ENCODE assay signal across 8 cellular contexts in genomic region chr6:30554962-30555361, GRCh38. TPM values are rescaled to one million over a fixed set of nuclear protein-coding genes. Genes with fewer than 3 reads are reported as not detected.
DNase-seq lines count a peak whose midpoint lies in the region; ATAC-seq and TF ChIP-seq lines count a peak whose summit lies in the region.

No MANE protein-coding gene starts in this region.

- intact Hi-C loops in heart left ventricle (cut with DNase I) (loop anchor here in 4 of 10 donors (5.0 to 10.0 kb wide), 4 partner anchors 42 to 170 kb away; partner anchors contain the start of gene TUBB (in 2 of the 4)), left cardiac atrium (cut with DNase I) (no loop called here), breast epithelium (cut with DNase I; ENCODE audit: low total_unique reads) (loop anchor here (5.0 kb wide), 1 partner anchor 167 kb away; the partner anchor contains the start of gene TUBB)

- peaks cover 43% of the 10 kb centered on the region for H3K79me1 ChIP-seq in mesenchymal stem cell (replicated peaks; ENCODE audit: low read length, poor library complexity, severe bottlenecking)

- no peak overlapping the region for H2BK5ac ChIP-seq in mesenchymal stem cell (ENCODE audit: low read depth, low read length, poor library complexity, severe bottlenecking)

- peaks cover 0 to 30% (median 17%) of the 10 kb centered on the region in 12 donors for H3K4me1 ChIP-seq in heart left ventricle
- H3K4me1 ChIP-seq in breast epithelium: peaks cover 4 to 15% of the 10 kb centered on the region in 2 donors
- H3K4me1 ChIP-seq in mesenchymal stem cell (ENCODE audit: control insufficient read depth, insufficient read depth, low read depth, low read length): peaks cover 4% of the 10 kb centered on the region
- H3K4me1 ChIP-seq in urinary bladder (ENCODE audit: insufficient read depth): peaks cover 1% of the 10 kb centered on the region

- no peak overlapping the region for H3K14ac ChIP-seq in mesenchymal stem cell (ENCODE audit: low read length in 2 of 2)

- 46 to 48% (median 47%) methylated on average over 8 of the region's 8 CpGs for WGBS in heart left ventricle, 4 donors
- 52% methylated on average over 8 of the region's 8 CpGs for WGBS in mesenchymal stem cell
- 31% methylated on average over 8 of the region's 8 CpGs for WGBS in urinary bladder

- H3K9ac ChIP-seq in mesenchymal stem cell (ENCODE audit: low read length): peak overlapping the region; percentile 96

- H2BK120ac ChIP-seq in mesenchymal stem cell (ENCODE audit: low read depth, low read length): no peak overlapping the region

- H3K27ac ChIP-seq in heart left ventricle (peak overlapping the region; percentile 95 to 99 (median 98)), breast epithelium (peak overlapping the region; percentile 97 to 100), mesenchymal stem cell (ENCODE audit: low read length, poor library complexity, severe bottlenecking) (peak overlapping the region; percentile 75), urinary bladder (ENCODE audit: low read depth) (peak overlapping the region; percentile 94)

- peak overlapping the region in 1 of 2 experiments; percentile 99 for H3K18ac ChIP-seq in mesenchymal stem cell (ENCODE audit: low read depth in 1 of 2, low read length in 2 of 2)

- no peak overlapping the region for H4K8ac ChIP-seq in mesenchymal stem cell (ENCODE audit: low read length)

- TF ChIP-seq POLR2A in heart left ventricle (IDR thresholded peaks at IDR 0.05): no peak
- no peak for TF ChIP-seq POLR2A in breast epithelium (IDR thresholded peaks at IDR 0.05)

- H3K9me3 ChIP-seq in heart left ventricle (no peaks in the 10 kb centered on the region), breast epithelium (no peaks in the 10 kb centered on the region), mesenchymal stem cell (ENCODE audit: control insufficient read depth, low read length) (no peaks in the 10 kb centered on the region)

- H3K27me3 ChIP-seq in heart left ventricle (no peaks in the 10 kb centered on the region), breast epithelium (no peaks in the 10 kb centered on the region), mesenchymal stem cell (ENCODE audit: control insufficient read depth in 1 of 2, insufficient read depth in 1 of 2, low read length in 2 of 2) (no peaks in the 10 kb centered on the region)

- H3K4me3 ChIP-seq in heart left ventricle (peak overlapping the region; percentile 73 to 99 (median 90)), breast epithelium (peak overlapping the region; percentile 72 to 98 (median 91)), mesenchymal stem cell (ENCODE audit: insufficient read depth in 1 of 2, low read depth in 1 of 2, low read length in 2 of 2) (peak overlapping the region; percentile 83 to 95), urinary bladder (ENCODE audit: low read depth, low read length) (peak overlapping the region; percentile 74)

- H4K91ac ChIP-seq in mesenchymal stem cell (ENCODE audit: low read length): no peak overlapping the region

- peak overlapping the region in 1 of 2 experiments; percentile 89 for H3K4ac ChIP-seq in mesenchymal stem cell (ENCODE audit: low read depth in 1 of 2, low read length in 2 of 2)

- DNase-seq in heart left ventricle: no peak
- DNase-seq in left cardiac atrium: no peak
- DNase-seq in breast epithelium (ENCODE audit: low spot score in 2 of 2): no peak
- DNase-seq in mesenchymal stem cell: no peak
- no peak for DNase-seq in T1000 (lab: John Stamatoyannopoulos, UW)

- no peak for ATAC-seq in heart left ventricle
- no peak for ATAC-seq in left cardiac atrium
- no peak for ATAC-seq in GM18502 (IDR thresholded peaks at IDR 0.05; ENCODE audit: poor library complexity, unreplicated experiment)
- ATAC-seq in GM21381 (IDR thresholded peaks at IDR 0.05; ENCODE audit: unreplicated experiment): no peak

- H2AFZ ChIP-seq in mesenchymal stem cell (ENCODE audit: low read depth, low read length): no peak overlapping the region

- H3K36me3 ChIP-seq in heart left ventricle (peaks cover 0 to 54% (median 43%) of the 10 kb centered on the region in 9 donors), breast epithelium (peaks cover 3% of the 10 kb centered on the region), mesenchymal stem cell (ENCODE audit: control insufficient read depth in 1 of 2, insufficient read depth in 2 of 2, low read depth in 1 of 2, low read length in 2 of 2) (peaks cover 32 to 57% of the 10 kb centered on the region in 2 experiments), urinary bladder (ENCODE audit: insufficient read depth) (no peaks in the 10 kb centered on the region)

- peak overlapping the region; percentile 92 for H3K4me2 ChIP-seq in mesenchymal stem cell (ENCODE audit: low read length, poor library complexity, severe bottlenecking)

- TF ChIP-seq CTCF in heart left ventricle (IDR thresholded peaks at IDR 0.05) (no peak), breast epithelium (IDR thresholded peaks at IDR 0.05) (no peak)

- H2AK5ac ChIP-seq in mesenchymal stem cell (ENCODE audit: low read length, severe bottlenecking): no peak overlapping the region

- H3K23ac ChIP-seq in mesenchymal stem cell (ENCODE audit: low read length in 2 of 2): no peak overlapping the region

- H2BK12ac ChIP-seq in mesenchymal stem cell (ENCODE audit: low read length in 2 of 2): no peak overlapping the region

- no peak overlapping the region for H2BK15ac ChIP-seq in mesenchymal stem cell (ENCODE audit: low read depth, poor library complexity, severe bottlenecking)

RNA-seq across cellular contexts. Expression of gene GNL1, which starts 1.3 kb away (rescaled TPM):
- total RNA-seq in heart left ventricle: 10 to 100 TPM in 8 of 9 donors, 1 to 10 TPM in 1; 9.1 to 32.4 (median 17.4) TPM
- 10 to 100 TPM; 17.7 to 33.5 TPM for polyA plus RNA-seq in heart left ventricle
- total RNA-seq in left cardiac atrium: 10 to 100 TPM; 25.7 to 32.1 TPM
- total RNA-seq in breast epithelium: 10 to 100 TPM; 39.7 to 51.2 (median 47.5) TPM
- polyA plus RNA-seq in mesenchymal stem cell (2013, experiment 1 of 2): 38.9 TPM
- polyA plus RNA-seq in mesenchymal stem cell (2013, experiment 2 of 2): 36.3 TPM
- total RNA-seq in urinary bladder: 30.9 TPM
- 63.7 TPM for polyA plus RNA-seq in urinary bladder

RNA-seq across cellular contexts. Expression of gene PRR3, which starts 2.1 kb away (rescaled TPM):
- total RNA-seq in heart left ventricle (1 to 10 TPM; 1.9 to 4.5 (median 2.9) TPM), left cardiac atrium (1 to 10 TPM; 4.6 to 5.4 TPM), breast epithelium (10 to 100 TPM in 2 of 3 donors, 1 to 10 TPM in 1; 9.0 to 28.4 (median 12.1) TPM), urinary bladder (8.5 TPM)
- polyA plus RNA-seq in heart left ventricle (1 to 10 TPM; 3.4 to 3.6 TPM), urinary bladder (11.0 TPM)
- 14.0 TPM for polyA plus RNA-seq in mesenchymal stem cell (2013, experiment 1 of 2)
- 13.0 TPM for polyA plus RNA-seq in mesenchymal stem cell (2013, experiment 2 of 2)

RNA-seq across cellular contexts. Expression of gene ABCF1, which starts 16.3 kb away (rescaled TPM):
- total RNA-seq in heart left ventricle (10 to 100 TPM; 35.1 to 49.0 (median 39.8) TPM), left cardiac atrium (10 to 100 TPM; 30.7 to 45.9 TPM), breast epithelium (10 to 100 TPM; 41.0 to 55.2 (median 51.5) TPM), urinary bladder (16.0 TPM)
- polyA plus RNA-seq in heart left ventricle (10 to 100 TPM; 28.0 to 76.8 TPM), urinary bladder (42.8 TPM)
- polyA plus RNA-seq in mesenchymal stem cell (2013, experiment 1 of 2): 50.0 TPM
- polyA plus RNA-seq in mesenchymal stem cell (2013, experiment 2 of 2): 49.7 TPM
